32 cellular contexts compared by ENCODE assay signal in genomic region chr22:23549198-23549595, GRCh38. TPM values are rescaled to one million over a fixed set of nuclear protein-coding genes. Genes with fewer than 3 reads are reported as not detected.
"Had no signal": no experiment of that assay in that cellular context is flagged by ENCODE, and none has a peak within 500 bp of the region (broad histone marks: within the 10 kb centered on the region; RNA-seq: fewer than 3 reads in every experiment).

No MANE protein-coding gene starts in this region.

- ATAC-seq: activated CD4-positive, CD25-positive, alpha-beta regulatory T cell treated with anti-CD3 and anti-CD28 coated beads, Interleukin-2, amount 50 U/mL, for 24 hours; activated naive CD8-positive, alpha-beta T cell treated with anti-CD3 and anti-CD28 coated beads, Interleukin-2, amount 50 U/mL, for 24 hours; foreskin keratinocyte; heart left ventricle; lower lobe of right lung had no signal

- H3K9me3 ChIP-seq: thoracic aorta, uterus had no signal

- DNase-seq: activated CD4-positive, alpha-beta T cell treated with anti-CD3 and anti-CD28 coated beads for 48 hours; activated CD4-positive, alpha-beta T cell treated with anti-CD3 and anti-CD28 coated beads, Interleukin-2, amount 50 U/mL, for 48 hours; activated CD8-positive, alpha-beta memory T cell treated with anti-CD3 and anti-CD28 coated beads for 24 hours; activated naive CD4-positive, alpha-beta T cell treated with anti-CD3 and anti-CD28 coated beads for 36 hours; activated naive CD8-positive, alpha-beta T cell treated with anti-CD3 and anti-CD28 coated beads, Interleukin-2, amount 50 U/mL, for 24 hours; activated T-cell treated with anti-CD3 and anti-CD28 coated beads, Interleukin-2, amount 50 U/mL, for 48 hours; foreskin keratinocyte; heart left ventricle; lower lobe of right lung; mesenchymal stem cell; stimulated activated CD4-positive, alpha-beta T cell treated with anti-CD3 and anti-CD28 coated beads, Interleukin-15, amount 100 ng/mL, for 24 hours; stimulated activated naive CD4-positive, alpha-beta T cell treated with Interleukin-2 at 50 U/mL for 16 hours; T-helper 9 cell; trophoblast cell; uterus; WERI-Rb-1 had no signal

- H3K27ac Mint-ChIP-seq: activated naive CD4-positive, alpha-beta T cell treated with anti-CD3 and anti-CD28 coated beads for 36 hours; activated naive CD8-positive, alpha-beta T cell treated with anti-CD3 and anti-CD28 coated beads, Interleukin-2, amount 50 U/mL, for 24 hours; activated T-helper 2 cell treated with anti-CD3 and anti-CD28 coated beads, Interferon-gamma antibody, Interleukin-2, Interleukin-4, amounts not matched to agents 10 μg/mL and 5 μg/mL and 100 μg/mL, durations not matched to agents 14 hours and 24 hours and 36 hours; dendritic cell treated with granulocyte-macrophage colony-stimulating factor and Interleukin-4, amounts not matched to agents 40 ng/mL and 50 ng/mL, for 4 days; endodermal cell; natural killer cell treated with Interleukin-12 subunit alpha and Interleukin-12 subunit beta and Interleukin-15 and Interleukin-18, amount 100 ng/mL, for 72 hours; progenitor cell of endocrine pancreas; T-helper 1 cell treated with Interleukin-12 subunit alpha and Interleukin-12 subunit beta and Interleukin-4 antibody, amounts not matched to agents 30 μg/mL and 1 μg/mL, for 36 hours had no signal

- H3K27ac ChIP-seq: esophagus muscularis mucosa, foreskin keratinocyte, heart left ventricle, lower lobe of right lung, thoracic aorta, uterus, WERI-Rb-1 had no signal

- H3K4me3 ChIP-seq: esophagus muscularis mucosa, heart left ventricle, lower lobe of right lung, smooth muscle cell, thoracic aorta, uterus had no signal

- H3K4me1 ChIP-seq: esophagus muscularis mucosa, foreskin keratinocyte, heart left ventricle, lower lobe of right lung, uterus had no signal

- H3K27me3 ChIP-seq: uterus had no signal

- H3K4me1 Mint-ChIP-seq: activated naive CD8-positive, alpha-beta T cell treated with anti-CD3 and anti-CD28 coated beads, Interleukin-2, amount 50 U/mL, for 24 hours; central memory CD8-positive, alpha-beta T cell; endodermal cell had no signal

- H3K36me3 ChIP-seq: esophagus muscularis mucosa, heart left ventricle, lower lobe of right lung, thoracic aorta, uterus, WERI-Rb-1 had no signal

- H3K9me3 Mint-ChIP-seq: central memory CD8-positive, alpha-beta T cell; natural killer cell treated with Interleukin-12 subunit alpha and Interleukin-12 subunit beta and Interleukin-15 and Interleukin-18, amount 100 ng/mL, for 72 hours had no signal

- H3K27me3 Mint-ChIP-seq: activated naive CD8-positive, alpha-beta T cell treated with anti-CD3 and anti-CD28 coated beads, Interleukin-2, amount 50 U/mL, for 24 hours; central memory CD8-positive, alpha-beta T cell; dendritic cell treated with granulocyte-macrophage colony-stimulating factor and Interleukin-4, amounts not matched to agents 40 ng/mL and 50 ng/mL, for 4 days; progenitor cell of endocrine pancreas had no signal

- H3K4me3 Mint-ChIP-seq: activated naive CD4-positive, alpha-beta T cell treated with anti-CD3 and anti-CD28 coated beads for 36 hours; activated naive CD8-positive, alpha-beta T cell treated with anti-CD3 and anti-CD28 coated beads, Interleukin-2, amount 50 U/mL, for 24 hours; central memory CD8-positive, alpha-beta T cell; dendritic cell treated with granulocyte-macrophage colony-stimulating factor and Interleukin-4, amounts not matched to agents 40 ng/mL and 50 ng/mL, for 4 days; endodermal cell; natural killer cell treated with Interleukin-12 subunit alpha and Interleukin-12 subunit beta and Interleukin-15 and Interleukin-18, amount 100 ng/mL, for 72 hours; T-helper 1 cell treated with Interleukin-12 subunit alpha and Interleukin-12 subunit beta and Interleukin-4 antibody, amounts not matched to agents 30 μg/mL and 1 μg/mL, for 36 hours had no signal

RNA-seq across cellular contexts. Expression of gene IGLL1, which starts 30.9 kb away (rescaled TPM):
- total RNA-seq: activated naive CD4-positive, alpha-beta T cell treated with anti-CD3 and anti-CD28 coated beads for 36 hours; bronchial epithelial cell; endodermal cell; esophagus muscularis mucosa; foreskin keratinocyte; heart left ventricle; kidney epithelial cell; lower lobe of right lung; myocyte; natural killer cell treated with Interleukin-12 subunit alpha and Interleukin-12 subunit beta and Interleukin-15 and Interleukin-18, amount 100 ng/mL, for 72 hours; osteocyte; progenitor cell of endocrine pancreas; renal cortical epithelial cell; smooth muscle cell; thoracic aorta had no signal
